In genomic region chr14:61695695-61696527, GRCh38 we compare ENCODE assay signal across 8 cellular contexts. TPM values are rescaled to one million over a fixed set of nuclear protein-coding genes. Genes with fewer than 3 reads are reported as not detected.
A peak's percentile ranks its signal among the peaks of the same experiment; 100 is the strongest.
DNase-seq lines count a peak whose midpoint lies in the region; ATAC-seq, FAIRE-seq and TF ChIP-seq lines count a peak whose summit lies in the region.

No MANE protein-coding gene starts in this region.

- DNase-seq in COLO668 (lab: John Stamatoyannopoulos, UW; ENCODE audit: unreplicated experiment) (peak; percentile 88), LHCN-M2 (ENCODE audit: low read depth) (peak; percentile 75), SK-N-MC (ENCODE audit: low read depth, low spot score) (no peak), Right ventricle myocardium superior (peak; percentile 77), pancreas (peak; percentile 44 to 79 (median 64)), ureter (ENCODE audit: low spot score) (peak; percentile 70)
- peak; percentile 52 to 84 for DNase-seq in activated naive CD4-positive, alpha-beta T cell treated with anti-CD3 and anti-CD28 coated beads, Interleukin-2, amount 50 U/mL, for 72 hours (ENCODE audit: low spot score in 2 of 2)

- intact Hi-C loops in Right ventricle myocardium superior (cut with DNase I): no loop called here
- intact Hi-C loops in pancreas (cut with DNase I): no loop called here

- peak overlapping the region; percentile 98 for H3K4me3 ChIP-seq in SK-N-MC
- peak overlapping the region; percentile 80 to 87 (median 83) for H3K4me3 ChIP-seq in pancreas

- H3K36me3 ChIP-seq in SK-N-MC (ENCODE audit: insufficient read depth, low read length) (peaks cover 9% of the 10 kb centered on the region; the same call in 1 of the 2 replicates), pancreas (no peaks in the 10 kb centered on the region)

- peaks cover 40 to 45% of the 10 kb centered on the region in 2 donors for H3K36me3 Mint-ChIP-seq in activated naive CD4-positive, alpha-beta T cell treated with anti-CD3 and anti-CD28 coated beads, Interleukin-2, amount 50 U/mL, for 72 hours

- peak overlapping the region; percentile 70; the same call in 1 of the 2 replicates for H3K27ac ChIP-seq in SK-N-MC
- H3K27ac ChIP-seq in pancreas: peak overlapping the region; percentile 89 to 99 (median 96)

- H3K27me3 ChIP-seq in pancreas: no peaks in the 10 kb centered on the region

- no peak for FAIRE-seq in pancreas (lab: Jason Lieb, UNC)

- WGBS in pancreas, 2 donors: 0 to 1% methylated on average over 50 to 70 of the region's 70 CpGs

- ATAC-seq in GM21576 (IDR thresholded peaks at IDR 0.05; ENCODE audit: unreplicated experiment) (peak; percentile 9), Right ventricle myocardium superior (ENCODE audit: poor library complexity) (peak; percentile 54), pancreas (peak; percentile 35 to 53 (median 50))
- ATAC-seq in activated naive CD4-positive, alpha-beta T cell treated with anti-CD3 and anti-CD28 coated beads, Interleukin-2, amount 50 U/mL, for 72 hours: peak; percentile 4 to 17

- no peak for TF ChIP-seq CTCF in pancreas (IDR thresholded peaks at IDR 0.05)

- H3K9ac ChIP-seq in SK-N-MC (ENCODE audit: insufficient read length): peak overlapping the region; percentile 92

- H3K9me3 ChIP-seq in SK-N-MC (ENCODE audit: low read depth, low read length) (no peaks in the 10 kb centered on the region), pancreas (no peaks in the 10 kb centered on the region)

- H3K9me3 Mint-ChIP-seq in activated naive CD4-positive, alpha-beta T cell treated with anti-CD3 and anti-CD28 coated beads, Interleukin-2, amount 50 U/mL, for 72 hours: no peaks in the 10 kb centered on the region

- peaks cover 0 to 22% (median 17%) of the 10 kb centered on the region in 3 donors for H3K4me1 ChIP-seq in pancreas

- peak overlapping the region; percentile 96 to 97 for H3K27ac Mint-ChIP-seq in activated naive CD4-positive, alpha-beta T cell treated with anti-CD3 and anti-CD28 coated beads, Interleukin-2, amount 50 U/mL, for 72 hours

RNA-seq across cellular contexts. Expression of gene HIF1A, which starts 0.6 kb away (rescaled TPM):
- total RNA-seq in LHCN-M2 (2014; rRNA removed) (918 and 1,000 TPM in 2 replicates), Right ventricle myocardium superior (47.1 TPM), pancreas (10 to 100 TPM; 21.0 to 97.4 (median 34.8) TPM), ureter (242 TPM)
- 299 TPM for polyA plus RNA-seq in LHCN-M2 (2012)
- total RNA-seq in activated naive CD4-positive, alpha-beta T cell treated with anti-CD3 and anti-CD28 coated beads, Interleukin-2, amount 50 U/mL, for 72 hours: 100 to 1,000 TPM; 165 to 170 TPM
- 10 to 100 TPM; 10.6 to 24.9 TPM for polyA plus RNA-seq in pancreas
